34 cellular contexts compared by ENCODE assay signal in genomic region chr5:13558408-13558807, GRCh38.
"Had no signal": no experiment of that assay in that cellular context is flagged by ENCODE, and none has a peak within 500 bp of the region (broad histone marks: within the 10 kb centered on the region; RNA-seq: fewer than 3 reads in every experiment).

No MANE protein-coding gene starts in this region.

- H3K27me3 Mint-ChIP-seq: activated B cell treated with CpG ODN at 0.5 μM for 24 hours; activated CD8-positive, alpha-beta T cell treated with anti-CD3 and anti-CD28 coated beads for 36 hours; activated naive CD8-positive, alpha-beta T cell; activated T-helper 17 cell treated with anti-CD3 and anti-CD28 coated beads, Interleukin-2, amount 50 U/mL, for 72 hours; central memory CD8-positive, alpha-beta T cell; dendritic cell treated with granulocyte-macrophage colony-stimulating factor and Interleukin-4, amounts not matched to agents 40 ng/mL and 50 ng/mL, for 4 days; T-cell had no signal

- H3K4me3 ChIP-seq: coronary artery, dorsolateral prefrontal cortex, esophagus muscularis mucosa, gastrocnemius medialis, heart left ventricle had no signal

- H3K9me3 ChIP-seq: esophagus muscularis mucosa, gastrocnemius medialis had no signal

- H3K36me3 ChIP-seq: brain microvascular endothelial cell, esophagus muscularis mucosa, gastrocnemius medialis, heart left ventricle, WERI-Rb-1 had no signal

- H3K4me1 Mint-ChIP-seq: activated B cell treated with CpG ODN at 0.5 μM for 24 hours; activated T-helper 17 cell treated with anti-CD3 and anti-CD28 coated beads, Interleukin-2, amount 50 U/mL, for 72 hours; central memory CD8-positive, alpha-beta T cell; T-cell had no signal

- H3K27me3 ChIP-seq: brain microvascular endothelial cell, dorsolateral prefrontal cortex, esophagus muscularis mucosa, foreskin keratinocyte, gastrocnemius medialis, heart left ventricle had no signal

- FAIRE-seq: bronchial epithelial cell had no signal

- H3K9me3 Mint-ChIP-seq: dendritic cell treated with granulocyte-macrophage colony-stimulating factor and Interleukin-4, amounts not matched to agents 40 ng/mL and 50 ng/mL, for 4 days had no signal

- H3K27ac Mint-ChIP-seq: activated B cell treated with CpG ODN at 0.5 μM for 24 hours; activated CD8-positive, alpha-beta T cell treated with anti-CD3 and anti-CD28 coated beads for 36 hours; activated naive CD8-positive, alpha-beta T cell; activated T-helper 17 cell treated with anti-CD3 and anti-CD28 coated beads, Interleukin-2, amount 50 U/mL, for 72 hours; dendritic cell treated with granulocyte-macrophage colony-stimulating factor and Interleukin-4, amounts not matched to agents 40 ng/mL and 50 ng/mL, for 4 days; T-cell; T-helper 1 cell treated with Interleukin-12 subunit alpha and Interleukin-12 subunit beta and Interleukin-4 antibody, amounts not matched to agents 30 μg/mL and 1 μg/mL, for 36 hours; T-helper 2 cell treated with Interferon-gamma antibody and Interleukin-4, amounts not matched to agents 5 μg/mL and 100 μg/mL, for 36 hours had no signal

- H3K4me3 Mint-ChIP-seq: activated B cell treated with CpG ODN at 0.5 μM for 24 hours; activated CD8-positive, alpha-beta T cell treated with anti-CD3 and anti-CD28 coated beads for 36 hours; activated naive CD8-positive, alpha-beta T cell; activated T-cell treated with anti-CD3 and anti-CD28 coated beads, Interleukin-2, amount 50 U/mL, for 4 hours; activated T-helper 17 cell treated with anti-CD3 and anti-CD28 coated beads, Interleukin-2, amount 50 U/mL, for 72 hours; central memory CD8-positive, alpha-beta T cell; dendritic cell treated with granulocyte-macrophage colony-stimulating factor and Interleukin-4, amounts not matched to agents 40 ng/mL and 50 ng/mL, for 4 days; T-cell; T-helper 1 cell treated with Interleukin-12 subunit alpha and Interleukin-12 subunit beta and Interleukin-4 antibody, amounts not matched to agents 30 μg/mL and 1 μg/mL, for 36 hours; T-helper 2 cell treated with Interferon-gamma antibody and Interleukin-4, amounts not matched to agents 5 μg/mL and 100 μg/mL, for 36 hours had no signal

- DNase-seq: activated B cell treated with CpG ODN at 0.5 μM for 24 hours; activated CD4-positive, alpha-beta T cell treated with anti-CD3 and anti-CD28 coated beads for 48 hours; activated CD4-positive, alpha-beta T cell treated with anti-CD3 and anti-CD28 coated beads, Interleukin-2, amount 50 U/mL, for 1 hour; activated CD4-positive, alpha-beta T cell treated with anti-CD3 and anti-CD28 coated beads, Interleukin-2, amount 50 U/mL, for 48 hours; activated CD8-positive, alpha-beta memory T cell treated with anti-CD3 and anti-CD28 coated beads for 24 hours; activated CD8-positive, alpha-beta T cell treated with anti-CD3 and anti-CD28 coated beads for 36 hours; activated effector memory CD4-positive, alpha-beta T cell treated with Interleukin-2 at 50 U/mL for 16 hours; activated gamma-delta T cell treated with Interleukin-2 at 50 U/mL for 16 hours; activated naive CD4-positive, alpha-beta T cell treated with anti-CD3 and anti-CD28 coated beads, Interleukin-2, amount 50 U/mL, for 16 hours; activated naive CD4-positive, alpha-beta T cell treated with Interleukin-2 at 50 U/mL for 16 hours; activated T-cell treated with anti-CD3 and anti-CD28 coated beads, Interleukin-2, amount 50 U/mL, for 4 hours; amniotic stem cell; anterior cingulate cortex; brain microvascular endothelial cell; dorsolateral prefrontal cortex; effector memory CD4-positive, alpha-beta T cell; erythroblast; gastrocnemius medialis; glutamatergic neuron; heart left ventricle; T-cell; T1000; WERI-Rb-1 had no signal

- H3K4me1 ChIP-seq: esophagus muscularis mucosa, foreskin keratinocyte, gastrocnemius medialis, heart left ventricle had no signal

- ATAC-seq: activated CD4-positive, CD25-positive, alpha-beta regulatory T cell treated with anti-CD3 and anti-CD28 coated beads, Interleukin-2, amount 50 U/mL, for 24 hours; activated CD8-positive, alpha-beta T cell treated with anti-CD3 and anti-CD28 coated beads for 36 hours; activated T-cell treated with anti-CD3 and anti-CD28 coated beads, Interleukin-2, amount 50 U/mL, for 4 hours; activated T-helper 17 cell treated with anti-CD3 and anti-CD28 coated beads, Interleukin-2, amount 50 U/mL, for 72 hours; foreskin keratinocyte; gastrocnemius medialis; heart left ventricle; T-cell had no signal

- H3K36me3 Mint-ChIP-seq: activated naive CD8-positive, alpha-beta T cell; T-cell had no signal

- H3K27ac ChIP-seq: brain microvascular endothelial cell, coronary artery, dorsolateral prefrontal cortex, esophagus muscularis mucosa, foreskin keratinocyte, gastrocnemius medialis, heart left ventricle, WERI-Rb-1 had no signal
